11 cellular contexts compared by ENCODE assay signal in the genomic region with DNA sequence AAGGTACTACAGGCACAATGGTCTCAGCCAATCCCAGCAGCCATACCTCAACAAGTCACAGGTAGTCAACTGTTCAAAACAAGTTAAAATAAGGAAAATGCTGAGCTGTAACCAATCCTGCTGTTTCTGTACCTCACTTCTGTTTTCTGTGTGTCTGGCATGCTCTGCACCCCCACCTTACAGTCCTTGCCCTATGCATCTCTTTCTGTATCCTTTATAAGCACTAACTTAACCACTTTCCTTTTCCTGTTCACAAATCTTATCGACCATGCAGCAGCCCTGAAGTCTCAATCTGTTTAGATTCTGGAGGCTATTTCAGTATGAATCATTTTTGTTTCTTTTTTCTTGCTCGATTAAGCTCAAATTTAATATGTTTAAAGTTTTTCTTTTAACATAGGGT.
A peak's percentile ranks its signal among the peaks of the same experiment; 100 is the strongest.
DNase-seq lines count a peak whose midpoint lies in the region; ATAC-seq and TF ChIP-seq lines count a peak whose summit lies in the region.
"Had no signal": no experiment of that assay in that cellular context is flagged by ENCODE, and none has a peak within 500 bp of the region (broad histone marks: within the 10 kb centered on the region; RNA-seq: fewer than 3 reads in every experiment).

No MANE protein-coding gene starts in this region.

- no peak overlapping the region for H2AFZ ChIP-seq in MM.1S (ENCODE audit: low read length)
- H2AFZ ChIP-seq: neural progenitor cell had no signal

- no peak overlapping the region for H3K4me2 ChIP-seq in MM.1S (ENCODE audit: low read depth, low read length)
- H3K4me2 ChIP-seq: neural progenitor cell had no signal

- H3K27ac ChIP-seq in MM.1S (ENCODE audit: low read length) = no peak overlapping the region
- H3K27ac ChIP-seq: C4-2B, neural progenitor cell had no signal

- H3K79me2 ChIP-seq in MM.1S (ENCODE audit: low read length) = no peaks in the 10 kb centered on the region

- no peak overlapping the region for H3K9ac ChIP-seq in MM.1S (ENCODE audit: low read length)
- H3K9ac ChIP-seq: neural progenitor cell had no signal

- no peaks in the 10 kb centered on the region for H3K4me1 ChIP-seq in MM.1S (ENCODE audit: low read length)
- H3K4me1 ChIP-seq: neural progenitor cell had no signal

- no peaks in the 10 kb centered on the region for H3K36me3 ChIP-seq in MM.1S (replicated peaks; ENCODE audit: insufficient read depth, low read length)
- H3K36me3 ChIP-seq: neural progenitor cell had no signal

- H3K9me3 ChIP-seq in MM.1S (replicated peaks; ENCODE audit: insufficient read depth, low read length) = no peaks in the 10 kb centered on the region

- H3F3A ChIP-seq in MM.1S (ENCODE audit: insufficient read depth, low read length) = no peaks in the 10 kb centered on the region

- H3K9me2 ChIP-seq in MM.1S (replicated peaks; ENCODE audit: insufficient read depth, low read length) = no peaks in the 10 kb centered on the region

- TF ChIP-seq CTCF in GM20000 (IDR thresholded peaks at IDR 0.05; ENCODE audit: extremely low read depth, missing control alignments) = no peak
- no peak for TF ChIP-seq CTCF in MM.1S (IDR thresholded peaks at IDR 0.05; ENCODE audit: low read length)

- H3K4me3 ChIP-seq in MM.1S (ENCODE audit: low read length) = no peak overlapping the region
- H3K4me3 ChIP-seq: neural progenitor cell had no signal

- ATAC-seq in GM18517 (IDR thresholded peaks at IDR 0.05; ENCODE audit: unreplicated experiment) (peak; percentile 74), HG02981 (IDR thresholded peaks at IDR 0.05; ENCODE audit: unreplicated experiment) (peak; percentile 79)

- DNase-seq in GM20000 (ENCODE audit: low spot score) = peak; percentile 8
- DNase-seq in MM.1S = peak; percentile 44
- DNase-seq in pons (ENCODE audit: low spot score) = no peak
- no peak for DNase-seq in NCI-H1417 (lab: John Stamatoyannopoulos, UW)
- DNase-seq in activated effector memory CD4-positive, alpha-beta T cell treated with anti-CD3 and anti-CD28 coated beads, Interleukin-2, amount 50 U/mL, for 16 hours = no peak
- no peak for DNase-seq in SKM-1 treated with dmso at 0.1 percent for 144 hours (lab: John Stamatoyannopoulos, UW; ENCODE audit: unreplicated experiment)
- DNase-seq: NCI-H1436 treated with DMSO at 0.1 percent for 48 hours had no signal

- H3K27me3 ChIP-seq in MM.1S (replicated peaks; ENCODE audit: insufficient read depth, low read length) = no peaks in the 10 kb centered on the region
- H3K27me3 ChIP-seq: neural progenitor cell had no signal

- no peaks in the 10 kb centered on the region for H4K20me1 ChIP-seq in MM.1S (ENCODE audit: insufficient read depth, low read length)

Comparison
In these comparisons a context has a peak if more than half of its experiments do, and no peak if none do; other contexts are left out.
1. DNase-seq: peak in GM20000 (single experiment) and MM.1S (single experiment); none in pons (single experiment), NCI-H1417 (0 of 3), activated effector memory CD4-positive, alpha-beta T cell treated with anti-CD3 and anti-CD28 coated beads, Interleukin-2, amount 50 U/mL, for 16 hours (single experiment) and SKM-1 treated with dmso at 0.1 percent for 144 hours (single experiment).